ENCODE assay signal across 1 cellular context in genomic region chr17:74427763-74428153, GRCh38.
TF ChIP-seq lines count a peak whose summit lies in the region.

No MANE protein-coding gene starts in this region.

TF ChIP-seq in A549, 52 proteins besides CTCF, POLR2A, EP300 and RAD21 (continued from another document):
- TF ChIP-seq REST (IDR thresholded peaks at IDR 0.05) (no peak), HES2 (IDR thresholded peaks at IDR 0.05) (no peak), KDM5A (IDR thresholded peaks at IDR 0.05) (no peak), POLR2AphosphoS2 (conservative IDR thresholded peaks at IDR 0.05; ENCODE audit: low read length) (no peak), ZFP36 (IDR thresholded peaks at IDR 0.05; ENCODE audit: borderline replicate concordance, partially characterized antibody) (no peak), CBX8 (IDR thresholded peaks at IDR 0.05) (no peak), EHF (CRISPR knock-in tag; IDR thresholded peaks at IDR 0.05) (no peak), RNF2 (IDR thresholded peaks at IDR 0.05; ENCODE audit: borderline replicate concordance, low read depth) (no peak), ZNF302 (CRISPR knock-in tag; IDR thresholded peaks at IDR 0.05) (no peak), USF2 (IDR thresholded peaks at IDR 0.05) (no peak)
TF ChIP-seq in A549: peak in this region for 0.
